ENCODE assay signal across 35 cellular contexts in genomic region chr4:158799013-158799770, GRCh38. TPM values are rescaled to one million over a fixed set of nuclear protein-coding genes. Genes with fewer than 3 reads are reported as not detected.
DNase-seq lines count a peak whose midpoint lies in the region; ATAC-seq and TF ChIP-seq lines count a peak whose summit lies in the region.
"Had no signal": no experiment of that assay in that cellular context is flagged by ENCODE, and none has a peak within 500 bp of the region (broad histone marks: within the 10 kb centered on the region; RNA-seq: fewer than 3 reads in every experiment).

No MANE protein-coding gene starts in this region.

- H3K4me1 ChIP-seq in SK-N-SH (ENCODE audit: control insufficient read depth in 1 of 2, insufficient read depth in 2 of 2, low read depth in 1 of 2, low read length in 1 of 2) = peaks cover 0 to 9% of the 10 kb centered on the region in 2 experiments; a peak in 2 of 4 replicates
- peaks cover 12% of the 10 kb centered on the region for H3K4me1 ChIP-seq in parathyroid adenoma

- H3K9me2 ChIP-seq in SK-N-SH = no peaks in the 10 kb centered on the region

- H3K27me3 Mint-ChIP-seq in endothelial cell (ENCODE audit: unreplicated experiment) = no peaks in the 10 kb centered on the region
- H3K27me3 Mint-ChIP-seq: activated CD4-positive, alpha-beta T cell treated with anti-CD3 and anti-CD28 coated beads, Interleukin-2, amount 10 ng/mL, durations not matched to agents 7 days and 5 days; activated naive CD8-positive, alpha-beta T cell treated with anti-CD3 and anti-CD28 coated beads, Interleukin-2, amount 50 U/mL, for 24 hours; progenitor cell of endocrine pancreas; stimulated activated naive CD8-positive, alpha-beta T cell treated with anti-CD3 and anti-CD28 coated beads, Interleukin-15, amount 100 ng/mL, for 72 hours had no signal

- no peak for DNase-seq in SK-N-SH
- DNase-seq in left lobe of liver (ENCODE audit: low spot score) = no peak
- DNase-seq in endothelial cell (ENCODE audit: low spot score) = no peak
- DNase-seq in stimulated activated naive CD8-positive, alpha-beta T cell treated with anti-CD3 and anti-CD28 coated beads, Interleukin-15, Interleukin-2, amounts not matched to agents 100 U/mL and 50 U/mL, for 24 hours = no peak
- DNase-seq in COLO668 (lab: John Stamatoyannopoulos, UW; ENCODE audit: unreplicated experiment) = no peak
- DNase-seq: activated B cell treated with CpG ODN at 0.5 μM for 24 hours; activated CD4-positive, alpha-beta T cell treated with anti-CD3 and anti-CD28 coated beads, Interleukin-2, amount 10 ng/mL, durations not matched to agents 7 days and 5 days; activated gamma-delta T cell; activated naive CD8-positive, alpha-beta T cell treated with anti-CD3 and anti-CD28 coated beads, Interleukin-2, amount 50 U/mL, for 24 hours; activated T-cell treated with anti-CD3 and anti-CD28 coated beads, Interleukin-2, amount 50 U/mL, for 1 hour; BE2C; CD8-positive, alpha-beta T cell; central memory CD4-positive, alpha-beta T cell; DMS 273 treated with DMSO at 0.1 percent for 48 hours; esophagus squamous epithelium; foreskin keratinocyte; head of caudate nucleus; islet precursor cell; NCI-H146; NCI-H2107; NCI-H446; NCI-H748 treated with DMSO at 0.1 percent for 48 hours; Peyer's patch; SIG-M5; stimulated activated CD8-positive, alpha-beta memory T cell treated with anti-CD3 and anti-CD28 coated beads, Interleukin-4, amount 100 ng/mL, for 48 hours; stimulated activated naive CD8-positive, alpha-beta T cell treated with anti-CD3 and anti-CD28 coated beads, Interleukin-15, amount 100 ng/mL, for 72 hours; tibial artery had no signal

- H3K9ac ChIP-seq in SK-N-SH = no peak overlapping the region
- no peak overlapping the region for H3K9ac ChIP-seq in parathyroid adenoma

- no peaks in the 10 kb centered on the region for H3K9me3 ChIP-seq in SK-N-SH
- H3K9me3 ChIP-seq in parathyroid adenoma (ENCODE audit: control insufficient read depth, low read length) = no peaks in the 10 kb centered on the region
- H3K9me3 ChIP-seq: BE2C, esophagus squamous epithelium, HAP-1, Peyer's patch, tibial artery had no signal

- TF ChIP-seq CTCF in SK-N-SH (IDR thresholded peaks at IDR 0.05) (no peak), parathyroid adenoma (IDR thresholded peaks at IDR 0.05) (no peak), endothelial cell (IDR thresholded peaks at IDR 0.05; ENCODE audit: unreplicated experiment) (no peak)

- H2AFZ ChIP-seq in SK-N-SH (ENCODE audit: low read depth) = no peak overlapping the region
- H2AFZ ChIP-seq in parathyroid adenoma = no peak overlapping the region

- peaks cover 4% of the 10 kb centered on the region for H3F3A ChIP-seq in SK-N-SH (replicated peaks; ENCODE audit: insufficient read depth)

- CTCF ChIA-PET in SK-N-SH (lab: Yijun Ruan, JAX) = interaction anchor here (1.1 to 1.3 kb wide), 3 partner anchors 30 to 62 kb away, joined by 3 to 6 read pairs (median 3); partner anchors contain the start of gene FNIP2

- H3K27me3 ChIP-seq in SK-N-SH (ENCODE audit: insufficient read depth) (no peaks in the 10 kb centered on the region), parathyroid adenoma (ENCODE audit: control insufficient read depth, insufficient read depth, low read length) (no peaks in the 10 kb centered on the region)
- H3K27me3 ChIP-seq: BE2C, esophagus squamous epithelium, foreskin keratinocyte, Peyer's patch, tibial artery had no signal

- H3K9me3 Mint-ChIP-seq in endothelial cell (ENCODE audit: unreplicated experiment) = no peaks in the 10 kb centered on the region
- H3K9me3 Mint-ChIP-seq: activated B cell treated with CpG ODN at 0.5 μM for 24 hours; activated CD4-positive, alpha-beta T cell treated with anti-CD3 and anti-CD28 coated beads, Interleukin-2, amount 10 ng/mL, durations not matched to agents 7 days and 5 days; activated naive CD8-positive, alpha-beta T cell treated with anti-CD3 and anti-CD28 coated beads, Interleukin-2, amount 50 U/mL, for 24 hours; CD8-positive, alpha-beta T cell; IgD-negative memory B cell; memory B cell; stimulated activated naive CD8-positive, alpha-beta T cell treated with anti-CD3 and anti-CD28 coated beads, Interleukin-15, amount 100 ng/mL, for 72 hours had no signal

- no peak for TF ChIP-seq RAD21 in SK-N-SH (IDR thresholded peaks at IDR 0.05; ENCODE audit: low read length)

- no peak overlapping the region for H3K27ac Mint-ChIP-seq in endothelial cell (ENCODE audit: unreplicated experiment)
- H3K27ac Mint-ChIP-seq: activated B cell treated with CpG ODN at 0.5 μM for 24 hours; activated CD4-positive, alpha-beta T cell treated with anti-CD3 and anti-CD28 coated beads, Interleukin-2, amount 10 ng/mL, durations not matched to agents 7 days and 5 days; activated naive CD8-positive, alpha-beta T cell treated with anti-CD3 and anti-CD28 coated beads, Interleukin-2, amount 50 U/mL, for 24 hours; CD8-positive, alpha-beta T cell; IgD-negative memory B cell; memory B cell; stimulated activated naive CD8-positive, alpha-beta T cell treated with anti-CD3 and anti-CD28 coated beads, Interleukin-15, amount 100 ng/mL, for 72 hours had no signal

- H3K36me3 ChIP-seq in SK-N-SH (replicated peaks in 1 of 2; ENCODE audit: control insufficient read depth in 1 of 2, insufficient read depth in 2 of 2, low read length in 1 of 2) (no peaks in the 10 kb centered on the region), parathyroid adenoma (ENCODE audit: control insufficient read depth, insufficient read depth, low read length) (no peaks in the 10 kb centered on the region)
- H3K36me3 ChIP-seq: BE2C, esophagus squamous epithelium, HAP-1, Peyer's patch, tibial artery had no signal

- ATAC-seq in GM19043 (IDR thresholded peaks at IDR 0.05; ENCODE audit: low read depth, unreplicated experiment) (peak; percentile 62), left lobe of liver (peak; percentile 43), GM18858 (IDR thresholded peaks at IDR 0.05; ENCODE audit: unreplicated experiment) (no peak)
- ATAC-seq in stimulated activated naive CD8-positive, alpha-beta T cell treated with anti-CD3 and anti-CD28 coated beads, Interleukin-15, Interleukin-2, amounts not matched to agents 100 U/mL and 50 U/mL, for 24 hours = no peak
- ATAC-seq: activated naive CD8-positive, alpha-beta T cell treated with anti-CD3 and anti-CD28 coated beads, Interleukin-2, amount 50 U/mL, for 24 hours; CD8-positive, alpha-beta T cell; foreskin keratinocyte; sciatic nerve; stimulated activated naive CD8-positive, alpha-beta T cell treated with anti-CD3 and anti-CD28 coated beads, Interleukin-15, amount 100 ng/mL, for 72 hours had no signal

- no peak for TF ChIP-seq EP300 in SK-N-SH (IDR thresholded peaks at IDR 0.05; ENCODE audit: borderline replicate concordance in 1 of 2, low read depth in 1 of 2, low read length in 1 of 2)

- H3K4me3 Mint-ChIP-seq in endothelial cell (ENCODE audit: unreplicated experiment) = no peak overlapping the region
- H3K4me3 Mint-ChIP-seq: activated B cell treated with CpG ODN at 0.5 μM for 24 hours; activated CD4-positive, alpha-beta T cell treated with anti-CD3 and anti-CD28 coated beads, Interleukin-2, amount 10 ng/mL, durations not matched to agents 7 days and 5 days; activated naive CD8-positive, alpha-beta T cell treated with anti-CD3 and anti-CD28 coated beads, Interleukin-2, amount 50 U/mL, for 24 hours; CD8-positive, alpha-beta T cell; IgD-negative memory B cell; memory B cell; stimulated activated naive CD8-positive, alpha-beta T cell treated with anti-CD3 and anti-CD28 coated beads, Interleukin-15, amount 100 ng/mL, for 72 hours had no signal

- no peaks in the 10 kb centered on the region for H4K20me1 ChIP-seq in SK-N-SH (ENCODE audit: insufficient read depth)

- no peak overlapping the region for H3K4me3 ChIP-seq in SK-N-SH (ENCODE audit: low read depth in 2 of 2, low read length in 1 of 2)
- H3K4me3 ChIP-seq in parathyroid adenoma (ENCODE audit: low read depth, low read length) = peak overlapping the region; percentile 15
- H3K4me3 ChIP-seq: esophagus squamous epithelium, HAP-1, Peyer's patch, tibial artery had no signal

- POLR2A ChIA-PET in SK-N-SH (lab: Yijun Ruan, JAX) = no interaction called here

- H3K79me2 ChIP-seq in SK-N-SH (ENCODE audit: insufficient read depth) = peaks cover 63% of the 10 kb centered on the region
- peaks cover 10% of the 10 kb centered on the region for H3K79me2 ChIP-seq in parathyroid adenoma

- H3K4me2 ChIP-seq in SK-N-SH (no peak overlapping the region), parathyroid adenoma (ENCODE audit: low read length) (peak overlapping the region; percentile 38)

- peaks cover 4% of the 10 kb centered on the region for H3K4me1 Mint-ChIP-seq in endothelial cell (ENCODE audit: unreplicated experiment)
- H3K4me1 Mint-ChIP-seq: activated B cell treated with CpG ODN at 0.5 μM for 24 hours; IgD-negative memory B cell; memory B cell; stimulated activated naive CD8-positive, alpha-beta T cell treated with anti-CD3 and anti-CD28 coated beads, Interleukin-15, amount 100 ng/mL, for 72 hours had no signal

- H3K27ac ChIP-seq in SK-N-SH (ENCODE audit: low read depth in 2 of 2, low read length in 1 of 2) (no peak overlapping the region), parathyroid adenoma (peak overlapping the region; percentile 48)
- H3K27ac ChIP-seq: esophagus squamous epithelium, foreskin keratinocyte, tibial artery had no signal

- no peaks in the 10 kb centered on the region for H3K36me3 Mint-ChIP-seq in endothelial cell (ENCODE audit: low read depth, unreplicated experiment)
- H3K36me3 Mint-ChIP-seq: CD8-positive, alpha-beta T cell; IgD-negative memory B cell; memory B cell had no signal

TF ChIP-seq in SK-N-SH, 30 proteins besides CTCF, POLR2A, EP300 and RAD21:
- TF ChIP-seq PBX3 (IDR thresholded peaks at IDR 0.05) (no peak), RCOR1 (IDR thresholded peaks at IDR 0.05; ENCODE audit: low read length) (peak; percentile 88)

RNA-seq across cellular contexts. Expression of gene FNIP2, which starts 30.4 kb away (rescaled TPM):
- polyA plus RNA-seq in SK-N-SH (2012; rRNA removed) = 0.97 and 1.6 TPM in 2 replicates
- 1.2 and 1.8 TPM in 2 replicates for polyA plus RNA-seq in SK-N-SH (2012; cell fraction: cytosol; rRNA removed)
- polyA plus RNA-seq in SK-N-SH (2012; cell fraction: nucleus; rRNA removed) = 1.5 and 2.4 TPM in 2 replicates
- total RNA-seq in left lobe of liver (60.8 TPM), endothelial cell (ENCODE audit: unreplicated experiment) (34.3 TPM)
- total RNA-seq: activated B cell treated with CpG ODN at 0.5 μM for 24 hours had no signal

Comparison
In these comparisons a context has a peak if more than half of its experiments do, and no peak if none do; other contexts are left out.
1. ATAC-seq: peak in GM19043 (single experiment) and left lobe of liver (single experiment); none in GM18858 (single experiment) and stimulated activated naive CD8-positive, alpha-beta T cell treated with anti-CD3 and anti-CD28 coated beads, Interleukin-15, Interleukin-2, amounts not matched to agents 100 U/mL and 50 U/mL, for 24 hours (single experiment).